In genomic region chr2:177149155-177149503, GRCh38 we compare ENCODE assay signal across 9 cellular contexts.
DNase-seq lines count a peak whose midpoint lies in the region; ATAC-seq, FAIRE-seq and TF ChIP-seq lines count a peak whose summit lies in the region.
"Had no signal": no experiment of that assay in that cellular context is flagged by ENCODE, and none has a peak within 500 bp of the region (broad histone marks: within the 10 kb centered on the region; RNA-seq: fewer than 3 reads in every experiment).

No MANE protein-coding gene starts in this region.

- intact Hi-C loops in endothelial cell of umbilical vein (cut with micrococcal nuclease), result loop anchor here (1.0 to 5.0 kb wide), 5 partner anchors 177 to 692 kb away; no protein-coding TSS in a partner anchor
- intact Hi-C loops in sigmoid colon (cut with DNase I), result loop anchor here (5.0 to 10.0 kb wide), 6 partner anchors 164 to 1012 kb away; no protein-coding TSS in a partner anchor
- intact Hi-C loops in thyroid gland (cut with DNase I), result loop anchor here (10.0 kb wide), 2 partner anchors 334 to 1024 kb away; partner anchors contain the start of genes HOXD8 and HOXD9

- peak overlapping the region; percentile 92 for H3K4me2 ChIP-seq in endothelial cell of umbilical vein (ENCODE audit: insufficient read depth, low read length)

- no TSS peak for BruUV-seq in endothelial cell of umbilical vein (replicated peaks; lab: Mats Ljungman, UMichigan)

- H3K9me1 ChIP-seq in endothelial cell of umbilical vein (replicated peaks; ENCODE audit: control insufficient read depth, extremely low read depth, insufficient read depth, low read length), result no peaks in the 10 kb centered on the region

- POLR2A ChIA-PET in endothelial cell of umbilical vein (lab: Charles Lee), result interaction anchor here (0.7 kb wide), 2 partner anchors 21 to 62 kb away, joined by 3 to 6 read pairs; no protein-coding TSS in a partner anchor

- DNase-seq in GM12864 (ENCODE audit: low read depth) (no peak), RWPE2 (ENCODE audit: low spot score) (no peak), endothelial cell of umbilical vein (ENCODE audit: low read depth, low spot score) (no peak), sigmoid colon (no peak), thyroid gland (no peak)
- DNase-seq in stimulated activated CD4-positive, alpha-beta T cell treated with anti-CD3 and anti-CD28 coated beads, Interleukin-4, amount 100 ng/mL, for 24 hours, result no peak

- ATAC-seq in RWPE2 (ENCODE audit: low read depth) (no peak), HG03460 (IDR thresholded peaks at IDR 0.05; ENCODE audit: unreplicated experiment) (no peak)

- H3K4me3 ChIP-seq in GM12864 (ENCODE audit: low read depth, low read length) (peak overlapping the region; percentile 49; the same call in 1 of the 2 replicates), RWPE2 (ENCODE audit: severe bottlenecking) (no peak overlapping the region), endothelial cell of umbilical vein (replicated peaks in 1 of 3; ENCODE audit: insufficient read depth in 1 of 3, low read depth in 1 of 3, low read length in 3 of 3) (no peak overlapping the region), rectal smooth muscle tissue (ENCODE audit: low read length) (peak overlapping the region; percentile 57), sigmoid colon (peak overlapping the region in 1 of 4 donors; percentile 43), thyroid gland (replicated peaks in 1 of 3) (no peak overlapping the region)

- H3K9me3 ChIP-seq in RWPE2 (ENCODE audit: severe bottlenecking) (no peaks in the 10 kb centered on the region), endothelial cell of umbilical vein (replicated peaks; ENCODE audit: control insufficient read depth, insufficient read depth, low read length) (no peaks in the 10 kb centered on the region), sigmoid colon (no peaks in the 10 kb centered on the region), thyroid gland (no peaks in the 10 kb centered on the region)

- CTCF ChIA-PET in endothelial cell of umbilical vein (lab: Charles Lee), result interaction anchor here (0.6 to 4.6 kb wide), 76 partner anchors 9 to 1898 kb away, joined by 3 to 78 read pairs (median 5); partner anchors contain the start of genes HOXD10, HOXD9, LNPK and NFE2L2

- no peak for FAIRE-seq in endothelial cell of umbilical vein (lab: Jason Lieb, UNC)
- FAIRE-seq: small intestine had no signal

- H3K79me2 ChIP-seq in endothelial cell of umbilical vein (ENCODE audit: control insufficient read depth, insufficient read depth, low read length), result no peaks in the 10 kb centered on the region

- H3K27ac ChIP-seq in RWPE2 (ENCODE audit: poor library complexity, severe bottlenecking) (no peak overlapping the region), endothelial cell of umbilical vein (ENCODE audit: insufficient read depth, low read depth, low read length) (no peak overlapping the region), rectal smooth muscle tissue (ENCODE audit: low read depth, low read length) (no peak overlapping the region), sigmoid colon (no peak overlapping the region), thyroid gland (no peak overlapping the region)

- TF ChIP-seq POLR2A in endothelial cell of umbilical vein (IDR thresholded peaks at IDR 0.05; ENCODE audit: low read depth, low read length) (no peak), sigmoid colon (IDR thresholded peaks at IDR 0.05) (no peak), thyroid gland (IDR thresholded peaks at IDR 0.05) (no peak)

- no peak for TF ChIP-seq EP300 in sigmoid colon (IDR thresholded peaks at IDR 0.05)

- H3K27me3 ChIP-seq in RWPE2 (ENCODE audit: insufficient read depth, poor library complexity, severe bottlenecking) (peaks cover 15% of the 10 kb centered on the region), endothelial cell of umbilical vein (ENCODE audit: control insufficient read depth in 2 of 2, insufficient read depth in 2 of 2, low read length in 2 of 2) (peaks cover 9% of the 10 kb centered on the region in 2 experiments), rectal smooth muscle tissue (ENCODE audit: control insufficient read depth, insufficient read depth, low read length) (peaks cover 4% of the 10 kb centered on the region), sigmoid colon (peaks cover 0 to 6% (median 0%) of the 10 kb centered on the region in 3 donors), thyroid gland (no peaks in the 10 kb centered on the region)

- H3K36me3 ChIP-seq in RWPE2 (ENCODE audit: low read depth) (no peaks in the 10 kb centered on the region), endothelial cell of umbilical vein (ENCODE audit: control insufficient read depth in 2 of 2, extremely low read depth in 1 of 2, insufficient read depth in 2 of 2, low read length in 2 of 2) (no peaks in the 10 kb centered on the region), rectal smooth muscle tissue (ENCODE audit: control insufficient read depth, insufficient read depth, low read length) (no peaks in the 10 kb centered on the region), sigmoid colon (no peaks in the 10 kb centered on the region), thyroid gland (no peaks in the 10 kb centered on the region)

- no peaks in the 10 kb centered on the region for H4K20me1 ChIP-seq in endothelial cell of umbilical vein (replicated peaks; ENCODE audit: control insufficient read depth, extremely low read depth, insufficient read depth, low read length)

- 0 to 5% methylated on average over 1 of the region's 1 CpG for WGBS in sigmoid colon, 2 donors
- 3 to 5% methylated on average over 1 of the region's 1 CpG for WGBS in thyroid gland, 2 donors

- TF ChIP-seq CTCF in GM12864 (IDR thresholded peaks at IDR 0.05; ENCODE audit: low read depth, low read length, missing control alignments) (no peak), RWPE2 (IDR thresholded peaks at IDR 0.05; ENCODE audit: poor library complexity, severe bottlenecking) (peak; percentile 79), endothelial cell of umbilical vein (IDR thresholded peaks at IDR 0.05; ENCODE audit: extremely low read depth in 1 of 2, insufficient read depth in 1 of 2, low read depth in 1 of 2, low read length in 2 of 2) (no peak), sigmoid colon (IDR thresholded peaks at IDR 0.05) (peak in 1 of 4 experiments; percentile 5), thyroid gland (IDR thresholded peaks at IDR 0.05) (peak in 3 of 6 experiments; percentile 5 to 34 (median 24))

- no peak overlapping the region for H2AFZ ChIP-seq in endothelial cell of umbilical vein (ENCODE audit: low read depth, low read length)

- dilution Hi-C loops in endothelial cell of umbilical vein (cut with MboI; ENCODE audit: extremely low pct_ligation_motif_present, low sequenced_read_pairs), result loop anchor here (10.0 to 25.0 kb wide), 3 partner anchors 186 to 587 kb away; no protein-coding TSS in a partner anchor

- H3K4me1 ChIP-seq in RWPE2 (ENCODE audit: insufficient read depth, poor library complexity, severe bottlenecking) (no peaks in the 10 kb centered on the region), endothelial cell of umbilical vein (ENCODE audit: control insufficient read depth, extremely low read depth, insufficient read depth, low read length) (peaks cover 11% of the 10 kb centered on the region), rectal smooth muscle tissue (ENCODE audit: control insufficient read depth, insufficient read depth, low read length) (peaks cover 2% of the 10 kb centered on the region), sigmoid colon (peaks cover 0 to 13% (median 5%) of the 10 kb centered on the region in 4 donors), thyroid gland (peaks cover 0 to 5% of the 10 kb centered on the region in 2 donors)

- no peak overlapping the region for H3K9ac ChIP-seq in endothelial cell of umbilical vein (replicated peaks; ENCODE audit: extremely low read depth, insufficient read depth, low read length)
- no peak overlapping the region for H3K9ac ChIP-seq in rectal smooth muscle tissue (ENCODE audit: low read length)

TF ChIP-seq in endothelial cell of umbilical vein, 7 proteins besides CTCF, POLR2A, EP300 and RAD21:
- TF ChIP-seq GATA2 (IDR thresholded peaks at IDR 0.05; ENCODE audit: insufficient read depth, insufficient read length, low read depth, low read length) (no peak), POLR2AphosphoS5 (IDR thresholded peaks at IDR 0.05; ENCODE audit: insufficient read depth, low read depth, low read length) (no peak), MYC (IDR thresholded peaks at IDR 0.05; ENCODE audit: low read depth, low read length) (no peak), JUN (IDR thresholded peaks at IDR 0.05; ENCODE audit: borderline replicate concordance, insufficient read depth, insufficient read length, low read depth) (no peak), FOS (IDR thresholded peaks at IDR 0.05; ENCODE audit: borderline replicate concordance, insufficient read depth, low read length) (no peak), MAX (IDR thresholded peaks at IDR 0.05; ENCODE audit: insufficient read depth, insufficient read length) (no peak), EZH2 (IDR thresholded peaks at IDR 0.05; ENCODE audit: borderline replicate concordance, low read depth, low read length, severe bottlenecking) (no peak)

Comparison
In these comparisons a context has a peak if more than half of its experiments do, and no peak if none do; other contexts are left out.
1. H3K4me3 ChIP-seq: peak in GM12864 (single experiment) and rectal smooth muscle tissue (single experiment); none in RWPE2 (single experiment), endothelial cell of umbilical vein (0 of 3) and thyroid gland (0 of 3).